In genomic region chr9:87594218-87594617, GRCh38 we compare ENCODE assay signal across 16 cellular contexts.
DNase-seq lines count a peak whose midpoint lies in the region; ATAC-seq, FAIRE-seq and TF ChIP-seq lines count a peak whose summit lies in the region.
"Had no signal": no experiment of that assay in that cellular context is flagged by ENCODE, and none has a peak within 500 bp of the region (broad histone marks: within the 10 kb centered on the region; RNA-seq: fewer than 3 reads in every experiment).

No MANE protein-coding gene starts in this region.

- peaks cover 3% of the 10 kb centered on the region; the same call in 1 of the 2 replicates for H3F3A ChIP-seq in GM23338 (replicated peaks; ENCODE audit: low read depth)

- H3K27me3 ChIP-seq in GM23338 (ENCODE audit: insufficient read depth) (no peaks in the 10 kb centered on the region), bronchial epithelial cell (ENCODE audit: control insufficient read depth, insufficient read depth, low read length) (no peaks in the 10 kb centered on the region), thymus (ENCODE audit: control insufficient read depth, insufficient read depth) (no peaks in the 10 kb centered on the region)
- H3K27me3 ChIP-seq: BLaER1 treated with 17β-estradiol and CSF1 and Interleukin-3, amounts not matched to agents 10 nM and 100 nM; tibial nerve had no signal

- H3K4me3 Mint-ChIP-seq in GM23338, result no peak overlapping the region
- H3K4me3 Mint-ChIP-seq: activated naive CD8-positive, alpha-beta T cell treated with anti-CD3 and anti-CD28 coated beads for 36 hours had no signal

- H3K27ac Mint-ChIP-seq in GM23338, result peak overlapping the region; percentile 82
- H3K27ac Mint-ChIP-seq: activated naive CD8-positive, alpha-beta T cell treated with anti-CD3 and anti-CD28 coated beads for 36 hours had no signal

- peaks cover 3% of the 10 kb centered on the region; the same call in 1 of the 2 replicates for H3K9me2 ChIP-seq in GM23338 (ENCODE audit: insufficient read depth)

- H3K27me3 Mint-ChIP-seq in GM23338 (ENCODE audit: insufficient read depth, low read depth, poor library complexity), result peaks cover 9% of the 10 kb centered on the region
- H3K27me3 Mint-ChIP-seq: activated naive CD8-positive, alpha-beta T cell treated with anti-CD3 and anti-CD28 coated beads for 36 hours had no signal

- no peak overlapping the region for H2AFZ ChIP-seq in GM23338
- H2AFZ ChIP-seq: parathyroid adenoma had no signal

- H3K36me3 Mint-ChIP-seq in GM23338 (ENCODE audit: low read depth), result no peaks in the 10 kb centered on the region; the same call in 2 of the 3 replicates
- H3K36me3 Mint-ChIP-seq: activated naive CD8-positive, alpha-beta T cell treated with anti-CD3 and anti-CD28 coated beads for 36 hours had no signal

- H3K27ac ChIP-seq in GM23338 (ENCODE audit: low read depth) (no peak overlapping the region), thymus (ENCODE audit: low read depth) (peak overlapping the region; percentile 56)

- H3K9me3 Mint-ChIP-seq in GM23338, result no peaks in the 10 kb centered on the region
- H3K9me3 Mint-ChIP-seq: activated naive CD8-positive, alpha-beta T cell treated with anti-CD3 and anti-CD28 coated beads for 36 hours had no signal

- DNase-seq in GM23338 (ENCODE audit: low spot score) (no peak), bronchial epithelial cell (ENCODE audit: low read depth) (peak; percentile 32), kidney tubule cell (ENCODE audit: low spot score) (peak; percentile 93), NCI-H1930 (lab: John Stamatoyannopoulos, UW) (no peak), NCI-H128 (lab: John Stamatoyannopoulos, UW; ENCODE audit: unreplicated experiment) (no peak), KBM-7 (no peak)
- DNase-seq: activated CD8-positive, alpha-beta memory T cell treated with anti-CD3 and anti-CD28 coated beads, Interleukin-2, amount 50 U/mL, for 4 hours; activated naive CD8-positive, alpha-beta T cell treated with anti-CD3 and anti-CD28 coated beads for 36 hours; KG1; NCI-H1417 treated with DMSO at 0.1 percent for 48 hours; NCI-H524 had no signal

- ATAC-seq in GM23338 (no peak), GM18861 (IDR thresholded peaks at IDR 0.05; ENCODE audit: unreplicated experiment) (no peak)

- H4K20me1 ChIP-seq in GM23338 (replicated peaks; ENCODE audit: insufficient read depth), result peaks cover 38% of the 10 kb centered on the region

- TF ChIP-seq CTCF in GM23338 (conservative IDR thresholded peaks at IDR 0.05; ENCODE audit: low read depth in 2 of 2), result no peak
- TF ChIP-seq CTCF in bronchial epithelial cell (IDR thresholded peaks at IDR 0.05; ENCODE audit: insufficient read depth, low read length, severe bottlenecking), result no peak

- H3K4me3 ChIP-seq in GM23338 (no peak overlapping the region), bronchial epithelial cell (ENCODE audit: low read depth, low read length) (no peak overlapping the region), thymus (ENCODE audit: low read length) (no peak overlapping the region)
- H3K4me3 ChIP-seq: BLaER1 treated with 17β-estradiol and CSF1 and Interleukin-3, amounts not matched to agents 10 nM and 100 nM; tibial nerve had no signal

- in situ Hi-C loops in KBM-7 (cut with MboI; ENCODE audit: low pct_unique_long_range_greater_than_20kb, low sequenced_read_pairs), result no loop called here

- H3K79me2 ChIP-seq in GM23338 (replicated peaks; ENCODE audit: insufficient read depth), result peaks cover 90% of the 10 kb centered on the region
- H3K79me2 ChIP-seq: parathyroid adenoma had no signal

- no peaks in the 10 kb centered on the region for H3K9me3 ChIP-seq in thymus (ENCODE audit: control insufficient read depth)
- H3K9me3 ChIP-seq: BLaER1 treated with 17β-estradiol and CSF1 and Interleukin-3, amounts not matched to agents 10 nM and 100 nM; tibial nerve had no signal

- H3K4me1 Mint-ChIP-seq in GM23338, result peaks cover 55% of the 10 kb centered on the region
- H3K4me1 Mint-ChIP-seq: activated naive CD8-positive, alpha-beta T cell treated with anti-CD3 and anti-CD28 coated beads for 36 hours had no signal

- H3K36me3 ChIP-seq in GM23338 (ENCODE audit: insufficient read depth), result no peaks in the 10 kb centered on the region
- H3K36me3 ChIP-seq in bronchial epithelial cell (ENCODE audit: control insufficient read depth, insufficient read depth, low read length), result no peaks in the 10 kb centered on the region
- no peaks in the 10 kb centered on the region for H3K36me3 ChIP-seq in thymus (ENCODE audit: control insufficient read depth, insufficient read depth)
- H3K36me3 ChIP-seq: tibial nerve had no signal

- no peak for FAIRE-seq in bronchial epithelial cell (lab: Jason Lieb, UNC)

- H3K4me1 ChIP-seq in GM23338 (ENCODE audit: insufficient read depth) (peaks cover 37% of the 10 kb centered on the region), thymus (ENCODE audit: control insufficient read depth, insufficient read depth, low read length) (peaks cover 51% of the 10 kb centered on the region)

- H3K4me2 ChIP-seq in GM23338, result no peak overlapping the region

- 68% methylated on average over 4 of the region's 4 CpGs for WGBS in thymus

TF ChIP-seq in GM23338, 12 proteins besides CTCF, POLR2A, EP300 and RAD21 (continues in another document):
- no peak for TF ChIP-seq ZNF114 (CRISPR knock-in tag; IDR thresholded peaks at IDR 0.05)
- TF ChIP-seq CREB1 (CRISPR knock-in tag; IDR thresholded peaks at IDR 0.05; ENCODE audit: low read depth), result no peak
- no peak for TF ChIP-seq ZNF331 (CRISPR knock-in tag; IDR thresholded peaks at IDR 0.05; ENCODE audit: low read depth)
- no peak for TF ChIP-seq JUNB (IDR thresholded peaks at IDR 0.05; ENCODE audit: unreplicated experiment)
- TF ChIP-seq, protein P1, sequence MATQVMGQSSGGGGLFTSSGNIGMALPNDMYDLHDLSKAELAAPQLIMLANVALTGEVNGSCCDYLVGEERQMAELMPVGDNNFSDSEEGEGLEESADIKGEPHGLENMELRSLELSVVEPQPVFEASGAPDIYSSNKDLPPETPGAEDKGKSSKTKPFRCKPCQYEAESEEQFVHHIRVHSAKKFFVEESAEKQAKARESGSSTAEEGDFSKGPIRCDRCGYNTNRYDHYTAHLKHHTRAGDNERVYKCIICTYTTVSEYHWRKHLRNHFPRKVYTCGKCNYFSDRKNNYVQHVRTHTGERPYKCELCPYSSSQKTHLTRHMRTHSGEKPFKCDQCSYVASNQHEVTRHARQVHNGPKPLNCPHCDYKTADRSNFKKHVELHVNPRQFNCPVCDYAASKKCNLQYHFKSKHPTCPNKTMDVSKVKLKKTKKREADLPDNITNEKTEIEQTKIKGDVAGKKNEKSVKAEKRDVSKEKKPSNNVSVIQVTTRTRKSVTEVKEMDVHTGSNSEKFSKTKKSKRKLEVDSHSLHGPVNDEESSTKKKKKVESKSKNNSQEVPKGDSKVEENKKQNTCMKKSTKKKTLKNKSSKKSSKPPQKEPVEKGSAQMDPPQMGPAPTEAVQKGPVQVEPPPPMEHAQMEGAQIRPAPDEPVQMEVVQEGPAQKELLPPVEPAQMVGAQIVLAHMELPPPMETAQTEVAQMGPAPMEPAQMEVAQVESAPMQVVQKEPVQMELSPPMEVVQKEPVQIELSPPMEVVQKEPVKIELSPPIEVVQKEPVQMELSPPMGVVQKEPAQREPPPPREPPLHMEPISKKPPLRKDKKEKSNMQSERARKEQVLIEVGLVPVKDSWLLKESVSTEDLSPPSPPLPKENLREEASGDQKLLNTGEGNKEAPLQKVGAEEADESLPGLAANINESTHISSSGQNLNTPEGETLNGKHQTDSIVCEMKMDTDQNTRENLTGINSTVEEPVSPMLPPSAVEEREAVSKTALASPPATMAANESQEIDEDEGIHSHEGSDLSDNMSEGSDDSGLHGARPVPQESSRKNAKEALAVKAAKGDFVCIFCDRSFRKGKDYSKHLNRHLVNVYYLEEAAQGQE (IDR thresholded peaks at IDR 0.05; ENCODE audit: unreplicated experiment), result no peak
- no peak for TF ChIP-seq EZH2 (IDR thresholded peaks at IDR 0.05; ENCODE audit: low read depth, unreplicated experiment)
- no peak for TF ChIP-seq NANOG (IDR thresholded peaks at IDR 0.05; ENCODE audit: borderline replicate concordance)

Comparison
In these comparisons a context has a peak if more than half of its experiments do, and no peak if none do; other contexts are left out.
1. DNase-seq: peak in bronchial epithelial cell (single experiment) and kidney tubule cell (single experiment); none in GM23338 (single experiment), NCI-H1930 (0 of 2), NCI-H128 (single experiment) and KBM-7 (single experiment).